20 cellular contexts compared by ENCODE assay signal in genomic region chr13:70088926-70089325, GRCh38. TPM values are rescaled to one million over a fixed set of nuclear protein-coding genes. Genes with fewer than 3 reads are reported as not detected.
DNase-seq lines count a peak whose midpoint lies in the region; ATAC-seq and TF ChIP-seq lines count a peak whose summit lies in the region.
"Had no signal": no experiment of that assay in that cellular context is flagged by ENCODE, and none has a peak within 500 bp of the region (broad histone marks: within the 10 kb centered on the region; RNA-seq: fewer than 3 reads in every experiment).

No MANE protein-coding gene starts in this region.

- H3F3A ChIP-seq in GM23338 (replicated peaks; ENCODE audit: low read depth): no peaks in the 10 kb centered on the region

- 0 out of 2 replicates have a peak overlapping the region, but pooled peaks have one; percentile 33 for H3K4me2 ChIP-seq in GM23338

- H3K4me1 ChIP-seq in GM23338 (ENCODE audit: insufficient read depth): 0 out of 2 replicates have a peak, but pooled peaks cover 6% of the 10 kb centered on the region

- ATAC-seq in GM23338 (peak; percentile 69), WTC11 (peak; percentile 91), GM21447 (IDR thresholded peaks at IDR 0.05; ENCODE audit: unreplicated experiment) (no peak), HG02970 (IDR thresholded peaks at IDR 0.05; ENCODE audit: low FRiP score, unreplicated experiment) (no peak), HG02763 (IDR thresholded peaks at IDR 0.05; ENCODE audit: unreplicated experiment) (no peak)

- H3K4me3 Mint-ChIP-seq in GM23338: peak overlapping the region; percentile 42; the same call in 2 of the 3 replicates
- H3K4me3 Mint-ChIP-seq in WTC11: peak overlapping the region; percentile 20; the same call in 1 of the 2 replicates
- no peak overlapping the region for H3K4me3 Mint-ChIP-seq in nephron
- no peak overlapping the region for H3K4me3 Mint-ChIP-seq in activated CD4-positive, alpha-beta T cell treated with anti-CD3 and anti-CD28 coated beads, Interleukin-2, amount 10 ng/mL, durations not matched to agents 7 days and 5 days
- H3K4me3 Mint-ChIP-seq: CD4-positive, CD25-positive, alpha-beta regulatory T cell; HFFc6; IgD-negative memory B cell had no signal

- no peaks in the 10 kb centered on the region for H3K9me2 ChIP-seq in GM23338 (ENCODE audit: insufficient read depth)

- no peaks in the 10 kb centered on the region for H3K27me3 ChIP-seq in GM23338 (ENCODE audit: insufficient read depth)
- H3K27me3 ChIP-seq: BLaER1 treated with 17β-estradiol and CSF1 and Interleukin-3, amounts not matched to agents 10 nM and 100 nM had no signal

- POLR2A ChIA-PET in WTC11 (lab: Charles Lee): no interaction called here
- POLR2A ChIA-PET in activated CD4-positive, alpha-beta T cell treated with anti-CD3 and anti-CD28 coated beads, Interleukin-2, amount 10 ng/mL, durations not matched to agents 7 days and 5 days (lab: Charles Lee): no interaction called here

- CTCF ChIA-PET in WTC11 (lab: Charles Lee): no interaction called here
- CTCF ChIA-PET in activated CD4-positive, alpha-beta T cell treated with anti-CD3 and anti-CD28 coated beads, Interleukin-2, amount 10 ng/mL, durations not matched to agents 7 days and 5 days (lab: Charles Lee): no interaction called here

- H2AFZ ChIP-seq in GM23338: no peak overlapping the region

- H3K27me3 Mint-ChIP-seq in GM23338 (ENCODE audit: insufficient read depth, low read depth, poor library complexity) (peaks cover 2% of the 10 kb centered on the region), WTC11 (ENCODE audit: low read depth) (no peaks in the 10 kb centered on the region), nephron (ENCODE audit: low read depth) (no peaks in the 10 kb centered on the region)
- no peaks in the 10 kb centered on the region for H3K27me3 Mint-ChIP-seq in activated CD4-positive, alpha-beta T cell treated with anti-CD3 and anti-CD28 coated beads, Interleukin-2, amount 10 ng/mL, durations not matched to agents 7 days and 5 days
- H3K27me3 Mint-ChIP-seq: CD4-positive, CD25-positive, alpha-beta regulatory T cell; IgD-negative memory B cell had no signal

- no peak overlapping the region for H3K27ac ChIP-seq in GM23338 (ENCODE audit: low read depth)
- H3K27ac ChIP-seq: 22Rv1 had no signal

- H3K36me3 Mint-ChIP-seq in GM23338 (ENCODE audit: low read depth): no peaks in the 10 kb centered on the region
- no peaks in the 10 kb centered on the region for H3K36me3 Mint-ChIP-seq in WTC11
- H3K36me3 Mint-ChIP-seq in nephron (ENCODE audit: low read depth): no peaks in the 10 kb centered on the region
- no peaks in the 10 kb centered on the region for H3K36me3 Mint-ChIP-seq in activated CD4-positive, alpha-beta T cell treated with anti-CD3 and anti-CD28 coated beads, Interleukin-2, amount 10 ng/mL, durations not matched to agents 7 days and 5 days (ENCODE audit: low read depth)
- H3K36me3 Mint-ChIP-seq: CD4-positive, CD25-positive, alpha-beta regulatory T cell; IgD-negative memory B cell had no signal

- peak; percentile 64 for DNase-seq in GM23338 (ENCODE audit: low spot score)
- no peak for DNase-seq in WTC11 (ENCODE audit: low spot score)
- peak; percentile 19 for DNase-seq in iPS-NIHi11 (ENCODE audit: low spot score)
- no peak for DNase-seq in activated CD4-positive, alpha-beta T cell treated with anti-CD3 and anti-CD28 coated beads, Interleukin-2, amount 10 ng/mL, durations not matched to agents 7 days and 5 days
- DNase-seq: CD4-positive, CD25-positive, alpha-beta regulatory T cell; DMS53; GF-D8; GOT3; HCEC 1CT; HFFc6; KG1 had no signal

- no peaks in the 10 kb centered on the region for H3K79me2 ChIP-seq in GM23338 (replicated peaks; ENCODE audit: insufficient read depth)

- H3K36me3 ChIP-seq in GM23338 (ENCODE audit: insufficient read depth): no peaks in the 10 kb centered on the region
- H3K36me3 ChIP-seq: BLaER1 treated with 17β-estradiol and CSF1 and Interleukin-3, amounts not matched to agents 10 nM and 100 nM had no signal

- H3K9me3 Mint-ChIP-seq in GM23338 (no peaks in the 10 kb centered on the region), WTC11 (no peaks in the 10 kb centered on the region), nephron (no peaks in the 10 kb centered on the region)
- peaks cover 2% of the 10 kb centered on the region for H3K9me3 Mint-ChIP-seq in activated CD4-positive, alpha-beta T cell treated with anti-CD3 and anti-CD28 coated beads, Interleukin-2, amount 10 ng/mL, durations not matched to agents 7 days and 5 days

- no peak for TF ChIP-seq CTCF in GM23338 (conservative IDR thresholded peaks at IDR 0.05; ENCODE audit: low read depth in 2 of 2)
- no peak for TF ChIP-seq CTCF in WTC11 (IDR thresholded peaks at IDR 0.05)
- TF ChIP-seq CTCF in nephron (IDR thresholded peaks at IDR 0.05; ENCODE audit: unreplicated experiment in 3 of 3): no peak

- H3K27ac Mint-ChIP-seq in GM23338: peak overlapping the region; percentile 90
- peak overlapping the region; percentile 90 for H3K27ac Mint-ChIP-seq in WTC11
- H3K27ac Mint-ChIP-seq in nephron: peak overlapping the region; percentile 23 to 77 (median 57)
- no peak overlapping the region for H3K27ac Mint-ChIP-seq in activated CD4-positive, alpha-beta T cell treated with anti-CD3 and anti-CD28 coated beads, Interleukin-2, amount 10 ng/mL, durations not matched to agents 7 days and 5 days
- H3K27ac Mint-ChIP-seq: CD4-positive, CD25-positive, alpha-beta regulatory T cell; HFFc6; IgD-negative memory B cell had no signal

- no peaks in the 10 kb centered on the region for H4K20me1 ChIP-seq in GM23338 (replicated peaks; ENCODE audit: insufficient read depth)
- H4K20me1 ChIP-seq: BLaER1 treated with 17β-estradiol and CSF1 and Interleukin-3, amounts not matched to agents 10 nM and 100 nM had no signal

- H3K4me3 ChIP-seq in GM23338: no peak overlapping the region
- H3K4me3 ChIP-seq: BLaER1 treated with 17β-estradiol and CSF1 and Interleukin-3, amounts not matched to agents 10 nM and 100 nM had no signal

- H3K4me1 Mint-ChIP-seq in GM23338: peaks cover 14% of the 10 kb centered on the region
- peaks cover 19% of the 10 kb centered on the region for H3K4me1 Mint-ChIP-seq in WTC11
- peaks cover 7% of the 10 kb centered on the region for H3K4me1 Mint-ChIP-seq in nephron
- no peaks in the 10 kb centered on the region for H3K4me1 Mint-ChIP-seq in activated CD4-positive, alpha-beta T cell treated with anti-CD3 and anti-CD28 coated beads, Interleukin-2, amount 10 ng/mL, durations not matched to agents 7 days and 5 days
- H3K4me1 Mint-ChIP-seq: CD4-positive, CD25-positive, alpha-beta regulatory T cell; IgD-negative memory B cell had no signal

TF ChIP-seq in GM23338, 12 proteins besides CTCF, POLR2A, EP300 and RAD21 (continues in another document):
- TF ChIP-seq CREB1 (CRISPR knock-in tag; IDR thresholded peaks at IDR 0.05; ENCODE audit: low read depth) (no peak), STAT1 (IDR thresholded peaks at IDR 0.05; ENCODE audit: unreplicated experiment) (no peak), EZH2phosphoT487 (IDR thresholded peaks at IDR 0.05; ENCODE audit: unreplicated experiment) (no peak)

TF ChIP-seq in WTC11, 78 proteins besides CTCF, POLR2A, EP300 and RAD21 (continues in another document):
- TF ChIP-seq ZNF281 (CRISPR knock-in tag; IDR thresholded peaks at IDR 0.05) (no peak), ERG (CRISPR knock-in tag; IDR thresholded peaks at IDR 0.05) (no peak), SP1 (CRISPR knock-in tag; conservative IDR thresholded peaks at IDR 0.05) (no peak), NR2C2 (CRISPR knock-in tag; IDR thresholded peaks at IDR 0.05) (no peak)

RNA-seq across cellular contexts. Expression of gene ATXN8OS, which starts 18.7 kb away (rescaled TPM):
- not detected in 2 replicates for total RNA-seq in GM23338 (2014; rRNA removed; shearing (Covaris generic))
- not detected in 2 replicates for polyA plus RNA-seq in GM23338 (2016; fragmentation: Nextera tagmentation; extraction: Ambion mirVana)
- total RNA-seq in WTC11 (2021): not detected in 3 replicates
- not detected for total RNA-seq in activated CD4-positive, alpha-beta T cell treated with anti-CD3 and anti-CD28 coated beads, Interleukin-2, amount 10 ng/mL, durations not matched to agents 7 days and 5 days
- total RNA-seq: A673; CD4-positive, CD25-positive, alpha-beta regulatory T cell; HFFc6; HT-29 had no signal
- polyA plus RNA-seq: CD4-positive, CD25-positive, alpha-beta regulatory T cell; IgD-negative memory B cell had no signal

RNA-seq across cellular contexts. Expression of gene KLHL1, which starts 19.3 kb away (rescaled TPM):
- total RNA-seq in GM23338 (2014; rRNA removed; shearing (Covaris generic)): not detected in 2 replicates
- polyA plus RNA-seq in GM23338 (2016; fragmentation: Nextera tagmentation; extraction: Ambion mirVana): not detected in 2 replicates
- total RNA-seq in WTC11 (2021): not detected in 3 replicates
- not detected for total RNA-seq in activated CD4-positive, alpha-beta T cell treated with anti-CD3 and anti-CD28 coated beads, Interleukin-2, amount 10 ng/mL, durations not matched to agents 7 days and 5 days
- total RNA-seq: A673; CD4-positive, CD25-positive, alpha-beta regulatory T cell; HFFc6; HT-29 had no signal
- polyA plus RNA-seq: CD4-positive, CD25-positive, alpha-beta regulatory T cell; IgD-negative memory B cell had no signal

Comparison
In these comparisons a context has a peak if more than half of its experiments do, and no peak if none do; other contexts are left out.
1. ATAC-seq: peak in GM23338 (single experiment) and WTC11 (single experiment); none in GM21447 (single experiment), HG02970 (single experiment) and HG02763 (single experiment).
2. DNase-seq: peak in GM23338 (single experiment) and iPS-NIHi11 (single experiment); none in WTC11 (single experiment) and activated CD4-positive, alpha-beta T cell treated with anti-CD3 and anti-CD28 coated beads, Interleukin-2, amount 10 ng/mL, durations not matched to agents 7 days and 5 days (single experiment).
3. H3K4me3 Mint-ChIP-seq: peak in GM23338 (single experiment) and WTC11 (single experiment); none in nephron (0 of 3) and activated CD4-positive, alpha-beta T cell treated with anti-CD3 and anti-CD28 coated beads, Interleukin-2, amount 10 ng/mL, durations not matched to agents 7 days and 5 days (single experiment).